Comparison of ENCODE assay signal across 1 cellular context in the genomic region with DNA sequence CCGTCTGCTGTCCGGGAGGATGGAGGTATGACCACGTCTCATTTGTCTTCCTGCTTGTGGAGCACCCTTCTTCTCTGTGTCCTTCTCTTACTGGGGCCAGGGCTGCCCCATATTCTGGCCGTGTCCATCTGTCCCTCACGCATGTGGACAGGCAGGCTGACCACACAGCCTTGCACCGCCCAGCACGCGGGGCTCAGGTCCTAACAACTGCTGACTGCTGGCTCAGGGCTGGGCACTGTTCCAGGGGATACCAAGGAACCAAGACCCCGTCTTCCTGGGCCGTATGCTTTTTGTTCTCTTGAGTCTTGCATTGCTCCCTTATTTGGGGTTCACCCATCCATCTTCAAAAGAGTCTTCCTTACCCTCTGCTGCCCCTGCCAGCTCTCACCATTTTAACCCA.
TF ChIP-seq lines count a peak whose summit lies in the region.

No MANE protein-coding gene starts in this region.

TF ChIP-seq in SK-N-SH treated with all-trans-retinoic acid at 6 μM for 48 hours, 23 proteins besides CTCF, POLR2A, EP300 and RAD21 (continued from another document):
- TF ChIP-seq, protein P1, sequence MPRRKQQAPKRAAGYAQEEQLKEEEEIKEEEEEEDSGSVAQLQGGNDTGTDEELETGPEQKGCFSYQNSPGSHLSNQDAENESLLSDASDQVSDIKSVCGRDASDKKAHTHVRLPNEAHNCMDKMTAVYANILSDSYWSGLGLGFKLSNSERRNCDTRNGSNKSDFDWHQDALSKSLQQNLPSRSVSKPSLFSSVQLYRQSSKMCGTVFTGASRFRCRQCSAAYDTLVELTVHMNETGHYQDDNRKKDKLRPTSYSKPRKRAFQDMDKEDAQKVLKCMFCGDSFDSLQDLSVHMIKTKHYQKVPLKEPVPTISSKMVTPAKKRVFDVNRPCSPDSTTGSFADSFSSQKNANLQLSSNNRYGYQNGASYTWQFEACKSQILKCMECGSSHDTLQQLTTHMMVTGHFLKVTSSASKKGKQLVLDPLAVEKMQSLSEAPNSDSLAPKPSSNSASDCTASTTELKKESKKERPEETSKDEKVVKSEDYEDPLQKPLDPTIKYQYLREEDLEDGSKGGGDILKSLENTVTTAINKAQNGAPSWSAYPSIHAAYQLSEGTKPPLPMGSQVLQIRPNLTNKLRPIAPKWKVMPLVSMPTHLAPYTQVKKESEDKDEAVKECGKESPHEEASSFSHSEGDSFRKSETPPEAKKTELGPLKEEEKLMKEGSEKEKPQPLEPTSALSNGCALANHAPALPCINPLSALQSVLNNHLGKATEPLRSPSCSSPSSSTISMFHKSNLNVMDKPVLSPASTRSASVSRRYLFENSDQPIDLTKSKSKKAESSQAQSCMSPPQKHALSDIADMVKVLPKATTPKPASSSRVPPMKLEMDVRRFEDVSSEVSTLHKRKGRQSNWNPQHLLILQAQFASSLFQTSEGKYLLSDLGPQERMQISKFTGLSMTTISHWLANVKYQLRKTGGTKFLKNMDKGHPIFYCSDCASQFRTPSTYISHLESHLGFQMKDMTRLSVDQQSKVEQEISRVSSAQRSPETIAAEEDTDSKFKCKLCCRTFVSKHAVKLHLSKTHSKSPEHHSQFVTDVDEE (CRISPR knock-in tag; IDR thresholded peaks at IDR 0.05), result no peak
- no peak for TF ChIP-seq ZFP3 (CRISPR knock-in tag; IDR thresholded peaks at IDR 0.05)
- TF ChIP-seq, protein P2, sequence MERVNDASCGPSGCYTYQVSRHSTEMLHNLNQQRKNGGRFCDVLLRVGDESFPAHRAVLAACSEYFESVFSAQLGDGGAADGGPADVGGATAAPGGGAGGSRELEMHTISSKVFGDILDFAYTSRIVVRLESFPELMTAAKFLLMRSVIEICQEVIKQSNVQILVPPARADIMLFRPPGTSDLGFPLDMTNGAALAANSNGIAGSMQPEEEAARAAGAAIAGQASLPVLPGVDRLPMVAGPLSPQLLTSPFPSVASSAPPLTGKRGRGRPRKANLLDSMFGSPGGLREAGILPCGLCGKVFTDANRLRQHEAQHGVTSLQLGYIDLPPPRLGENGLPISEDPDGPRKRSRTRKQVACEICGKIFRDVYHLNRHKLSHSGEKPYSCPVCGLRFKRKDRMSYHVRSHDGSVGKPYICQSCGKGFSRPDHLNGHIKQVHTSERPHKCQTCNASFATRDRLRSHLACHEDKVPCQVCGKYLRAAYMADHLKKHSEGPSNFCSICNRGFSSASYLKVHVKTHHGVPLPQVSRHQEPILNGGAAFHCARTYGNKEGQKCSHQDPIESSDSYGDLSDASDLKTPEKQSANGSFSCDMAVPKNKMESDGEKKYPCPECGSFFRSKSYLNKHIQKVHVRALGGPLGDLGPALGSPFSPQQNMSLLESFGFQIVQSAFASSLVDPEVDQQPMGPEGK (CRISPR knock-in tag; IDR thresholded peaks at IDR 0.05; ENCODE audit: borderline replicate concordance), result no peak
